In the genomic region with DNA sequence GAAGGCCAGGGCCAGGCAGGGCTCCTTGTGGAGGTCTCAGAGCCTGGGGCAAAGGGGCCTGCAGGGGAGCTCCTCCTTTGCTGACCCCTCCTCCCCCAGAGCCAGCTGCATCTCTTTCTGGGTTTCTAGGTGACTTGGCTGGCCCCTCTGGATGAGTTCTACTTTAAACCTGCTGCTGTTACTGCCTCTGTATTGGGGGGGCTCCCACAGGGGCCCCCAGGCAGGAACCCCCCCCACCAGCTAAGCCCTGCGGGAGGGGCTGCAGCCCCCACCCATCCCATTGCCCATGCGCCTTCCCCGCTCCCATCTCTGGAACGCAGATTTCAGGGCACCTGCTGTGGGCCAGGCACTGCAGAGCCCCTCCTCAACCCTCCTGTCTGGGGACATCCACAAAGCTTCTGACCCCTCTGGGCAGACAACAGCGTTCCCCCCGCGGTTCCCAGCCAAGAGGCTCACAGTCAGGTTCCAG, we compare ENCODE assay signal across 1 cellular context.
TF ChIP-seq lines count a peak whose summit lies in the region.

No MANE protein-coding gene starts in this region.

TF ChIP-seq in HCT116, 20 proteins besides CTCF, POLR2A, EP300 and RAD21 (continued from another document):
- TF ChIP-seq EGR1 (IDR thresholded peaks at IDR 0.05; ENCODE audit: low read depth) (no peak), ZFX (IDR thresholded peaks at IDR 0.05) (no peak), TCF7L2 (IDR thresholded peaks at IDR 0.05; ENCODE audit: borderline replicate concordance, extremely low read depth, insufficient read depth, insufficient read length) (no peak), POLR2AphosphoS5 (IDR thresholded peaks at IDR 0.05; ENCODE audit: low read depth, low read length) (no peak), CEBPB (IDR thresholded peaks at IDR 0.05; ENCODE audit: low read depth) (no peak), ELF1 (IDR thresholded peaks at IDR 0.05; ENCODE audit: borderline replicate concordance, low read depth) (no peak)
- TF ChIP-seq, protein P1, sequence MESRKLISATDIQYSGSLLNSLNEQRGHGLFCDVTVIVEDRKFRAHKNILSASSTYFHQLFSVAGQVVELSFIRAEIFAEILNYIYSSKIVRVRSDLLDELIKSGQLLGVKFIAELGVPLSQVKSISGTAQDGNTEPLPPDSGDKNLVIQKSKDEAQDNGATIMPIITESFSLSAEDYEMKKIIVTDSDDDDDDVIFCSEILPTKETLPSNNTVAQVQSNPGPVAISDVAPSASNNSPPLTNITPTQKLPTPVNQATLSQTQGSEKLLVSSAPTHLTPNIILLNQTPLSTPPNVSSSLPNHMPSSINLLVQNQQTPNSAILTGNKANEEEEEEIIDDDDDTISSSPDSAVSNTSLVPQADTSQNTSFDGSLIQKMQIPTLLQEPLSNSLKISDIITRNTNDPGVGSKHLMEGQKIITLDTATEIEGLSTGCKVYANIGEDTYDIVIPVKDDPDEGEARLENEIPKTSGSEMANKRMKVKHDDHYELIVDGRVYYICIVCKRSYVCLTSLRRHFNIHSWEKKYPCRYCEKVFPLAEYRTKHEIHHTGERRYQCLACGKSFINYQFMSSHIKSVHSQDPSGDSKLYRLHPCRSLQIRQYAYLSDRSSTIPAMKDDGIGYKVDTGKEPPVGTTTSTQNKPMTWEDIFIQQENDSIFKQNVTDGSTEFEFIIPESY (IDR thresholded peaks at IDR 0.05; ENCODE audit: extremely low read depth, insufficient replicate concordance, low read length): no peak
